16 cellular contexts compared by ENCODE assay signal in the genomic region with DNA sequence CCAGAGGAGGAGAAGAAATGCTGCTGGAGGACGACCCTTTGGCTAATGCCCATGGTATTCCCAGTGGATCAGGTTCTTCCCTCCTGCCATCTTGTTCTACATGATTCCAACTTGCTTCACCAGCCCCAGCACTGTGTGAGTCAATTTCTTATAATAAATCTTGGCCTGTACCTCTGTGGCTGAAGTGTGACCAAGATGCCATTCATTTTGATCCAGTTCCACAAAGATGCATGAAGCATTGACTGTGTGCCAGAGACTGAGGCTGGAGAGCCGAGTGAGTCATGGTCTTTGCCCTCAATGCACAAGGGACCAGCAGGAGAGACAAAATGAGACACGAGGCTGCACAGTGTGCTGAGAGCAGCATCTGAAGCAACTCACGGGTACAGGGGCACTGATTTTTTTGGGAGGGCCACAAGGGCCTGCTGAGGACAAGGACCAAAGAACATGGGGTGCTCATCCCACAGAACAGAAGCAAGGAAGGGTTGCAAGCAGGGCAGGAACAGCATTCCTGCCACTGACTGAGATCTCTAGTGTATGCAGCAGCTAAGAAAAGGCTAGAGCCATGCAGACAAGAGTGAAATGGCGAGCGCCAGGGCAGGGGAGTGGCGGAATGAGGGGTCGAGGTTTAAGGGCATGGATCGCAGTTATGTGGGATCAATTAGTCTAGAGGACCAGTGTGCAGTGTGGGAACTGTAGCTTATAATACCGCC.
DNase-seq lines count a peak whose midpoint lies in the region; ATAC-seq, FAIRE-seq and TF ChIP-seq lines count a peak whose summit lies in the region.
"Had no signal": no experiment of that assay in that cellular context is flagged by ENCODE, and none has a peak within 500 bp of the region (broad histone marks: within the 10 kb centered on the region; RNA-seq: fewer than 3 reads in every experiment).

No MANE protein-coding gene starts in this region.

- FAIRE-seq in RCC 7860 (lab: Jason Lieb, UNC): peak; percentile 76
- FAIRE-seq: GM18507 had no signal

- H3K4me3 ChIP-seq in epithelial cell of esophagus (ENCODE audit: low read length): no peak overlapping the region
- H3K4me3 ChIP-seq: mucosa of descending colon, prostate gland had no signal

- ATAC-seq in HG03135 (IDR thresholded peaks at IDR 0.05; ENCODE audit: unreplicated experiment) (no peak), GM21423 (IDR thresholded peaks at IDR 0.05; ENCODE audit: unreplicated experiment) (no peak)
- ATAC-seq: mucosa of descending colon had no signal

- no peak for TF ChIP-seq CTCF in epithelial cell of esophagus (IDR thresholded peaks at IDR 0.05; ENCODE audit: insufficient read depth, low read depth, low read length, missing control alignments)

- DNase-seq in ELR (ENCODE audit: low read depth) (peak; percentile 76), RCC 7860 (ENCODE audit: low spot score) (peak; percentile 50), epithelial cell of esophagus (ENCODE audit: low read depth) (peak; percentile 6), renal cortical epithelial cell (ENCODE audit: low read depth) (peak; percentile 33), NCI-H2196 (lab: John Stamatoyannopoulos, UW; ENCODE audit: unreplicated experiment) (no peak), kidney glomerular epithelial cell (lab: John Stamatoyannopoulos, UW) (no peak)
- DNase-seq: activated naive CD4-positive, alpha-beta T cell treated with anti-CD3 and anti-CD28 coated beads, Interleukin-2, amount 50 U/mL, for 16 hours; mucosa of descending colon; NCI-H82; SHP77 treated with DMSO at 0.1 percent for 48 hours; stimulated activated CD4-positive, alpha-beta T cell treated with anti-CD3 and anti-CD28 coated beads, Interleukin-4, amount 100 ng/mL, for 1 hour; stimulated activated naive CD4-positive, alpha-beta T cell had no signal

Comparison
In these comparisons a context has a peak if more than half of its experiments do, and no peak if none do; other contexts are left out.
1. DNase-seq: peak in ELR (single experiment), RCC 7860 (single experiment), epithelial cell of esophagus (single experiment) and renal cortical epithelial cell (single experiment); none in NCI-H2196 (single experiment) and kidney glomerular epithelial cell (single experiment).